3 cellular contexts compared by ENCODE assay signal in the genomic region with DNA sequence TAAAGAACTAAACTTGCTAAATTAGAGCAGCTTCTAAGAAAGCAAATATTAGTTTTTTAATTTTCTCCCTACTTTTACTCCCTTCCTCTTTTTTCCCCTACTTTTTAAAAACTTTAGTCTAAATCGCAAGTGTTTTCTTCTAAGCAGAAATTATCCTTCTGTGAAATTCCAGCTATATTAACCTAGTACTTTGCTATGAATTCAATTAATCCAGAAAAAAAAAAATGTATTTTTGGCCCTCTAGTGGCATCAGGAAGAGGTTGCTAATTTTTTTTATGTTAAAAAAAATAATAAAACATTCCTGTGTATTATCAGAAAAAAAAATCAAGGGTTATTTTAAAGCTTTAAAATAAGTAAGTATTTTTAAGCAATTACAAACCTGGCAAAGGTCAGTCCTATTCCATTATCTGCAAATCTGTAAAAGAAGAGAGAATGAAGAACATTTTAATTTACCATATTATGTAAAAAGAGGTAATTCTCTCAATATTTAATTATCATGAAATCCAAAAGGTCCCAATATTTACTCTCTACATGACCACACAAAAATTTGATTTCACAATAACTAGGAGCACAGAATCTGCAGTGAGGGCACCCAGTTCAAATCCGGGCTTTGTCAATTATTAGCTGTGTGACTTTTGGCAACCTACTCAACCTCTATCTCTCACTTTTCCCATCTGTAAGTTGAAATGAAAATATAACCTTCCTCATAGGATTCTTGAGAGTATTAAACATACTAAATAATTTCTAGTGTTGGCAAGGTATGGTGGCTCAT.
TF ChIP-seq lines count a peak whose summit lies in the region.

No MANE protein-coding gene starts in this region.

TF ChIP-seq in IMR-90, 13 proteins besides CTCF, POLR2A, EP300 and RAD21:
- peak; percentile 43; the same call in 1 of the 2 replicates for TF ChIP-seq SMC3 (IDR thresholded peaks at IDR 0.05; ENCODE audit: low read depth, low read length)
- no peak for TF ChIP-seq MAZ (IDR thresholded peaks at IDR 0.05; ENCODE audit: borderline replicate concordance, low read depth, low read length)
- TF ChIP-seq CEBPB (IDR thresholded peaks at IDR 0.05; ENCODE audit: low read depth, low read length) = peak; percentile 60
- TF ChIP-seq MAFK (IDR thresholded peaks at IDR 0.05; ENCODE audit: low read depth, low read length) = no peak

TF ChIP-seq in K562, 482 proteins besides CTCF, POLR2A, EP300 and RAD21:
- TF ChIP-seq SIRT6 (IDR thresholded peaks at IDR 0.05; ENCODE audit: low read depth, low read length) = no peak
- no peak for TF ChIP-seq EWSR1 (IDR thresholded peaks at IDR 0.05; ENCODE audit: borderline replicate concordance, low read depth, partially characterized antibody)
- TF ChIP-seq BDP1 (IDR thresholded peaks at IDR 0.05; ENCODE audit: insufficient read depth, insufficient read length) = no peak
- TF ChIP-seq ZNF384 (IDR thresholded peaks at IDR 0.05; ENCODE audit: low read depth, low read length) = peak; percentile 64; the same call in 1 of the 2 replicates
- TF ChIP-seq, protein P1, sequence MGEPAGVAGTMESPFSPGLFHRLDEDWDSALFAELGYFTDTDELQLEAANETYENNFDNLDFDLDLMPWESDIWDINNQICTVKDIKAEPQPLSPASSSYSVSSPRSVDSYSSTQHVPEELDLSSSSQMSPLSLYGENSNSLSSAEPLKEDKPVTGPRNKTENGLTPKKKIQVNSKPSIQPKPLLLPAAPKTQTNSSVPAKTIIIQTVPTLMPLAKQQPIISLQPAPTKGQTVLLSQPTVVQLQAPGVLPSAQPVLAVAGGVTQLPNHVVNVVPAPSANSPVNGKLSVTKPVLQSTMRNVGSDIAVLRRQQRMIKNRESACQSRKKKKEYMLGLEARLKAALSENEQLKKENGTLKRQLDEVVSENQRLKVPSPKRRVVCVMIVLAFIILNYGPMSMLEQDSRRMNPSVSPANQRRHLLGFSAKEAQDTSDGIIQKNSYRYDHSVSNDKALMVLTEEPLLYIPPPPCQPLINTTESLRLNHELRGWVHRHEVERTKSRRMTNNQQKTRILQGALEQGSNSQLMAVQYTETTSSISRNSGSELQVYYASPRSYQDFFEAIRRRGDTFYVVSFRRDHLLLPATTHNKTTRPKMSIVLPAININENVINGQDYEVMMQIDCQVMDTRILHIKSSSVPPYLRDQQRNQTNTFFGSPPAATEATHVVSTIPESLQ (CRISPR knock-in tag; IDR thresholded peaks at IDR 0.05) = no peak
- no peak for TF ChIP-seq HDAC8 (tag; IDR thresholded peaks at IDR 0.05)
- no peak for TF ChIP-seq ZNF76 (CRISPR knock-in tag; IDR thresholded peaks at IDR 0.05; ENCODE audit: borderline replicate concordance)
- no peak for TF ChIP-seq ARID1B (IDR thresholded peaks at IDR 0.05)
- no peak for TF ChIP-seq TGIF2 (CRISPR knock-in tag; IDR thresholded peaks at IDR 0.05)
- TF ChIP-seq ZC3H4 (CRISPR knock-in tag; IDR thresholded peaks at IDR 0.05; ENCODE audit: borderline replicate concordance) = no peak
- TF ChIP-seq, protein P2, sequence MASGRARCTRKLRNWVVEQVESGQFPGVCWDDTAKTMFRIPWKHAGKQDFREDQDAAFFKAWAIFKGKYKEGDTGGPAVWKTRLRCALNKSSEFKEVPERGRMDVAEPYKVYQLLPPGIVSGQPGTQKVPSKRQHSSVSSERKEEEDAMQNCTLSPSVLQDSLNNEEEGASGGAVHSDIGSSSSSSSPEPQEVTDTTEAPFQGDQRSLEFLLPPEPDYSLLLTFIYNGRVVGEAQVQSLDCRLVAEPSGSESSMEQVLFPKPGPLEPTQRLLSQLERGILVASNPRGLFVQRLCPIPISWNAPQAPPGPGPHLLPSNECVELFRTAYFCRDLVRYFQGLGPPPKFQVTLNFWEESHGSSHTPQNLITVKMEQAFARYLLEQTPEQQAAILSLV (tag; IDR thresholded peaks at IDR 0.05) = no peak
- TF ChIP-seq POLR2H (tag; IDR thresholded peaks at IDR 0.05; ENCODE audit: low read depth) = peak; percentile 18; the same call in 1 of the 2 replicates
- no peak for TF ChIP-seq PHB (CRISPR knock-in tag; IDR thresholded peaks at IDR 0.05)
- no peak for TF ChIP-seq CEBPG (CRISPR knock-in tag; IDR thresholded peaks at IDR 0.05)
- no peak for TF ChIP-seq CEBPG (tag; conservative IDR thresholded peaks at IDR 0.05 in 1 of 2, IDR thresholded peaks at IDR 0.05 in 1 of 2)
TF ChIP-seq in K562: peak in this region for 2.

TF ChIP-seq in liver, 16 proteins besides CTCF, POLR2A, EP300 and RAD21:
- TF ChIP-seq EGR1 (IDR thresholded peaks at IDR 0.05; ENCODE audit: low read depth in 2 of 2) (peak in 1 of 2 donors; percentile 26), GABPA (IDR thresholded peaks at IDR 0.05 in 1 of 2, conservative IDR thresholded peaks at IDR 0.05 in 1 of 2) (no peak), FOXA2 (IDR thresholded peaks at IDR 0.05) (peak; percentile 54), YY1 (IDR thresholded peaks at IDR 0.05) (peak; percentile 32), SP1 (IDR thresholded peaks at IDR 0.05) (peak; percentile 29), TAF1 (conservative IDR thresholded peaks at IDR 0.05) (no peak), FOXA1 (IDR thresholded peaks at IDR 0.05) (peak; percentile 39), JUND (IDR thresholded peaks at IDR 0.05) (peak in 1 of 2 donors; percentile 54), HNF4A (conservative IDR thresholded peaks at IDR 0.05) (peak; percentile 42 to 63), HNF4G (IDR thresholded peaks at IDR 0.05) (no peak), NR2F2 (IDR thresholded peaks at IDR 0.05) (no peak), RXRA (IDR thresholded peaks at IDR 0.05) (peak; percentile 60 to 85)
- TF ChIP-seq, protein P3, sequence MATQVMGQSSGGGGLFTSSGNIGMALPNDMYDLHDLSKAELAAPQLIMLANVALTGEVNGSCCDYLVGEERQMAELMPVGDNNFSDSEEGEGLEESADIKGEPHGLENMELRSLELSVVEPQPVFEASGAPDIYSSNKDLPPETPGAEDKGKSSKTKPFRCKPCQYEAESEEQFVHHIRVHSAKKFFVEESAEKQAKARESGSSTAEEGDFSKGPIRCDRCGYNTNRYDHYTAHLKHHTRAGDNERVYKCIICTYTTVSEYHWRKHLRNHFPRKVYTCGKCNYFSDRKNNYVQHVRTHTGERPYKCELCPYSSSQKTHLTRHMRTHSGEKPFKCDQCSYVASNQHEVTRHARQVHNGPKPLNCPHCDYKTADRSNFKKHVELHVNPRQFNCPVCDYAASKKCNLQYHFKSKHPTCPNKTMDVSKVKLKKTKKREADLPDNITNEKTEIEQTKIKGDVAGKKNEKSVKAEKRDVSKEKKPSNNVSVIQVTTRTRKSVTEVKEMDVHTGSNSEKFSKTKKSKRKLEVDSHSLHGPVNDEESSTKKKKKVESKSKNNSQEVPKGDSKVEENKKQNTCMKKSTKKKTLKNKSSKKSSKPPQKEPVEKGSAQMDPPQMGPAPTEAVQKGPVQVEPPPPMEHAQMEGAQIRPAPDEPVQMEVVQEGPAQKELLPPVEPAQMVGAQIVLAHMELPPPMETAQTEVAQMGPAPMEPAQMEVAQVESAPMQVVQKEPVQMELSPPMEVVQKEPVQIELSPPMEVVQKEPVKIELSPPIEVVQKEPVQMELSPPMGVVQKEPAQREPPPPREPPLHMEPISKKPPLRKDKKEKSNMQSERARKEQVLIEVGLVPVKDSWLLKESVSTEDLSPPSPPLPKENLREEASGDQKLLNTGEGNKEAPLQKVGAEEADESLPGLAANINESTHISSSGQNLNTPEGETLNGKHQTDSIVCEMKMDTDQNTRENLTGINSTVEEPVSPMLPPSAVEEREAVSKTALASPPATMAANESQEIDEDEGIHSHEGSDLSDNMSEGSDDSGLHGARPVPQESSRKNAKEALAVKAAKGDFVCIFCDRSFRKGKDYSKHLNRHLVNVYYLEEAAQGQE (IDR thresholded peaks at IDR 0.05) = no peak
- TF ChIP-seq, protein P4, sequence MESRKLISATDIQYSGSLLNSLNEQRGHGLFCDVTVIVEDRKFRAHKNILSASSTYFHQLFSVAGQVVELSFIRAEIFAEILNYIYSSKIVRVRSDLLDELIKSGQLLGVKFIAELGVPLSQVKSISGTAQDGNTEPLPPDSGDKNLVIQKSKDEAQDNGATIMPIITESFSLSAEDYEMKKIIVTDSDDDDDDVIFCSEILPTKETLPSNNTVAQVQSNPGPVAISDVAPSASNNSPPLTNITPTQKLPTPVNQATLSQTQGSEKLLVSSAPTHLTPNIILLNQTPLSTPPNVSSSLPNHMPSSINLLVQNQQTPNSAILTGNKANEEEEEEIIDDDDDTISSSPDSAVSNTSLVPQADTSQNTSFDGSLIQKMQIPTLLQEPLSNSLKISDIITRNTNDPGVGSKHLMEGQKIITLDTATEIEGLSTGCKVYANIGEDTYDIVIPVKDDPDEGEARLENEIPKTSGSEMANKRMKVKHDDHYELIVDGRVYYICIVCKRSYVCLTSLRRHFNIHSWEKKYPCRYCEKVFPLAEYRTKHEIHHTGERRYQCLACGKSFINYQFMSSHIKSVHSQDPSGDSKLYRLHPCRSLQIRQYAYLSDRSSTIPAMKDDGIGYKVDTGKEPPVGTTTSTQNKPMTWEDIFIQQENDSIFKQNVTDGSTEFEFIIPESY (IDR thresholded peaks at IDR 0.05) = peak; percentile 28
- TF ChIP-seq, protein P5, sequence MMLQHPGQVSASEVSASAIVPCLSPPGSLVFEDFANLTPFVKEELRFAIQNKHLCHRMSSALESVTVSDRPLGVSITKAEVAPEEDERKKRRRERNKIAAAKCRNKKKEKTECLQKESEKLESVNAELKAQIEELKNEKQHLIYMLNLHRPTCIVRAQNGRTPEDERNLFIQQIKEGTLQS (IDR thresholded peaks at IDR 0.05) = no peak
- TF ChIP-seq, protein P6, sequence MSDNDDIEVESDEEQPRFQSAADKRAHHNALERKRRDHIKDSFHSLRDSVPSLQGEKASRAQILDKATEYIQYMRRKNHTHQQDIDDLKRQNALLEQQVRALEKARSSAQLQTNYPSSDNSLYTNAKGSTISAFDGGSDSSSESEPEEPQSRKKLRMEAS (IDR thresholded peaks at IDR 0.05) = peak; percentile 21
TF ChIP-seq in liver: peak in this region for 10.
